39 cellular contexts compared by ENCODE assay signal in the genomic region with DNA sequence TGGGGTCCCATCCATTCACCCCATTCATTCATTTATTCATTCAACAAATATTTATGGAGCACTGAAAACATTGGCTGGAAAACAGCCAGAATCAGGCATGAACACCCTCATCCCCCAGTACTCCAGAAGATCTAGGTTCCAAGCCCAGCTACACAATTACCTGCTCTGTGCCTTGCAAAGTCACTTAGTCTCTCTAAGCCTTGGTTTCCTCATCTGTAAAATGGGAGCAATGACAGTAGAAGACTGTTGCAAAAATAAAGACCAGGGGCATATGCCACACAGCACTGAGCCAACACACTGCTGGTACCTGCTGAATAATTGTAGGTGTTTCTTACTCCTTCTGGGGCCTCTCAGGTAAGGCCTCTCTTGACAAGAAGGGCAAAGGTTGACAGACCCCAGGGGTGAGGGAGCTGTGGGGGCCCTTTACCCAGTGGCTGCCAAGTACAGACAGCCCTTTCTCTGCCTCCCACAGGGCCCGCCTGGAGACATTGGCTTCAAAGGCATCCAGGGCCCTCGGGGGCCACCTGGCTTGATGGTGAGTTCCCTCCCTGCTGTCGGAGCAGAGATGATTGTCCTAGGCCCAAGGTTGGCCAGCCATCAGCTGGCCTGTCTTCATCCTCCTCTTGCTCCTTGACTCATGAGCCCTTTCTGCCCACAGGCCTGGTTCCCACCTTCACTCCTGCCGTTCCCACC. TPM values are rescaled to one million over a fixed set of nuclear protein-coding genes. Genes with fewer than 3 reads are reported as not detected.
A peak's percentile ranks its signal among the peaks of the same experiment; 100 is the strongest.
DNase-seq lines count a peak whose midpoint lies in the region; ATAC-seq and TF ChIP-seq lines count a peak whose summit lies in the region.
"Had no signal": no experiment of that assay in that cellular context is flagged by ENCODE, and none has a peak within 500 bp of the region (broad histone marks: within the 10 kb centered on the region; RNA-seq: fewer than 3 reads in every experiment).

No MANE protein-coding gene starts in this region.

- peak overlapping the region; percentile 48 for H2AK5ac ChIP-seq in neuronal stem cell (ENCODE audit: low read depth, low read length)

- H3K4me1 ChIP-seq in neuronal stem cell (ENCODE audit: control insufficient read depth in 2 of 2, insufficient read depth in 1 of 2, low read depth in 1 of 2, low read length in 2 of 2): peaks cover 0 to 2% of the 10 kb centered on the region in 2 donors
- H3K4me1 ChIP-seq in suprapubic skin: no peaks in the 10 kb centered on the region
- H3K4me1 ChIP-seq: body of pancreas, Caco-2, gastrocnemius medialis, HAP-1, parathyroid adenoma, right atrium auricular region had no signal

- H3K27ac Mint-ChIP-seq in activated CD4-positive, alpha-beta T cell treated with anti-CD3 and anti-CD28 coated beads, Interleukin-2, amount 10 ng/mL, durations not matched to agents 7 days and 5 days: no peak overlapping the region
- H3K27ac Mint-ChIP-seq: CD14-positive monocyte, nephron had no signal

- H3K18ac ChIP-seq in neuronal stem cell (ENCODE audit: low read length): no peak overlapping the region

- H3K79me1 ChIP-seq in neuronal stem cell (ENCODE audit: low read depth, low read length): peaks cover 2% of the 10 kb centered on the region

- H3K4me2 ChIP-seq in neuronal stem cell (ENCODE audit: insufficient read depth, low read length, poor library complexity, severe bottlenecking): no peak overlapping the region
- H3K4me2 ChIP-seq: hepatocyte, PC-9 had no signal

- no CpG with 5 or more reads among the region's 4 CpGs for WGBS in neuronal stem cell (ENCODE audit: extremely low coverage in 2 of 2, insufficient read length in 2 of 2, insufficient replicate concordance in 1 of 2), 2 donors
- 100% methylated on average over 2 of the region's 4 CpGs for WGBS in suprapubic skin

- H4K8ac ChIP-seq in neuronal stem cell (ENCODE audit: low read depth, low read length): no peak overlapping the region

- no peak overlapping the region for H2BK15ac ChIP-seq in neuronal stem cell (ENCODE audit: low read length)

- no peak overlapping the region for H4K91ac ChIP-seq in neuronal stem cell (ENCODE audit: low read depth, low read length, poor library complexity)

- no peak overlapping the region for H3K4ac ChIP-seq in neuronal stem cell (ENCODE audit: low read length)

- CTCF ChIA-PET in activated CD4-positive, alpha-beta T cell treated with anti-CD3 and anti-CD28 coated beads, Interleukin-2, amount 10 ng/mL, durations not matched to agents 7 days and 5 days (lab: Charles Lee): no interaction called here

- peak; percentile 1 for DNase-seq in activated CD4-positive, alpha-beta T cell treated with anti-CD3 and anti-CD28 coated beads for 48 hours
- no peak for DNase-seq in activated CD4-positive, alpha-beta T cell treated with anti-CD3 and anti-CD28 coated beads, Interleukin-2, amount 10 ng/mL, durations not matched to agents 7 days and 5 days
- DNase-seq in activated CD8-positive, alpha-beta memory T cell treated with anti-CD3 and anti-CD28 coated beads, Interleukin-2, amount 50 U/mL, for 48 hours: peak; percentile 22
- DNase-seq in neuronal stem cell (ENCODE audit: low spot score) (no peak), suprapubic skin (ENCODE audit: low spot score in 2 of 2) (peak; percentile 28 to 54), ureter (ENCODE audit: low spot score) (no peak)
- no peak for DNase-seq in effector CD4-positive, alpha-beta T cell
- DNase-seq: activated CD4-positive, alpha-beta T cell treated with anti-CD3 and anti-CD28 coated beads for 1 hour; activated naive CD4-positive, alpha-beta T cell treated with anti-CD3 and anti-CD28 coated beads, Interleukin-2, amount 50 U/mL, for 16 hours; Caco-2; cerebellar nuclear complex; DMS79; gastrocnemius medialis; mammary epithelial cell; mucosa of descending colon; MV-4-11; NCI-H1436 treated with DMSO at 0.1 percent for 48 hours; NCI-H345; NCI-H69; PC-9; stimulated activated CD4-positive, alpha-beta T cell treated with anti-CD3 and anti-CD28 coated beads, Interleukin-12 subunit alpha, Interleukin-12 subunit beta, amount 100 ng/mL, for 4 hours; stimulated activated CD4-positive, alpha-beta T cell treated with anti-CD3 and anti-CD28 coated beads, Interleukin-2, amount 100 ng/mL, for 48 hours; trophoblast cell had no signal

- no peak for TF ChIP-seq CTCF in suprapubic skin (IDR thresholded peaks at IDR 0.05)

- H3K27ac ChIP-seq in neuronal stem cell (replicated peaks; ENCODE audit: low read length) (no peak overlapping the region), suprapubic skin (no peak overlapping the region)
- H3K27ac ChIP-seq: 22Rv1, body of pancreas, dorsolateral prefrontal cortex, gastrocnemius medialis, hepatocyte, parathyroid adenoma, PC-9, right atrium auricular region had no signal

- H2BK12ac ChIP-seq in neuronal stem cell (ENCODE audit: low read length): no peak overlapping the region

- H3K36me3 ChIP-seq in neuronal stem cell (replicated peaks in 1 of 2; ENCODE audit: control insufficient read depth in 2 of 2, insufficient read depth in 2 of 2, low read length in 2 of 2): peaks cover 12 to 33% of the 10 kb centered on the region in 2 donors
- peaks cover 18% of the 10 kb centered on the region for H3K36me3 ChIP-seq in suprapubic skin
- H3K36me3 ChIP-seq: right atrium auricular region had no signal

- peak overlapping the region; percentile 33 for H3K14ac ChIP-seq in neuronal stem cell (ENCODE audit: low read length)

- no peak for TF ChIP-seq POLR2A in suprapubic skin (IDR thresholded peaks at IDR 0.05)

- H3K36me3 Mint-ChIP-seq in activated CD4-positive, alpha-beta T cell treated with anti-CD3 and anti-CD28 coated beads, Interleukin-2, amount 10 ng/mL, durations not matched to agents 7 days and 5 days (ENCODE audit: low read depth): no peaks in the 10 kb centered on the region
- H3K36me3 Mint-ChIP-seq: CD14-positive monocyte had no signal

- POLR2A ChIA-PET in activated CD4-positive, alpha-beta T cell treated with anti-CD3 and anti-CD28 coated beads, Interleukin-2, amount 10 ng/mL, durations not matched to agents 7 days and 5 days (lab: Charles Lee): no interaction called here

- H2AFZ ChIP-seq in neuronal stem cell (ENCODE audit: low read length): no peak overlapping the region
- H2AFZ ChIP-seq: hepatocyte, parathyroid adenoma, PC-9 had no signal

- H3K4me3 ChIP-seq in neuronal stem cell (ENCODE audit: low read length in 2 of 2) (no peak overlapping the region), suprapubic skin (no peak overlapping the region)
- H3K4me3 ChIP-seq: body of pancreas, dorsolateral prefrontal cortex, gastrocnemius medialis, HAP-1, hepatocyte, mucosa of descending colon, PC-9, right atrium auricular region had no signal

- no peaks in the 10 kb centered on the region for H3K27me3 Mint-ChIP-seq in activated CD4-positive, alpha-beta T cell treated with anti-CD3 and anti-CD28 coated beads, Interleukin-2, amount 10 ng/mL, durations not matched to agents 7 days and 5 days

- no peak for ATAC-seq in GM18909 (IDR thresholded peaks at IDR 0.05; ENCODE audit: poor library complexity, unreplicated experiment)
- ATAC-seq: body of pancreas, gastrocnemius medialis, left cardiac atrium, mucosa of descending colon had no signal

- H2BK120ac ChIP-seq in neuronal stem cell (ENCODE audit: low read depth, low read length): peak overlapping the region; percentile 58

- no peak overlapping the region for H2BK5ac ChIP-seq in neuronal stem cell (ENCODE audit: low read length)

- H3K9me3 Mint-ChIP-seq in activated CD4-positive, alpha-beta T cell treated with anti-CD3 and anti-CD28 coated beads, Interleukin-2, amount 10 ng/mL, durations not matched to agents 7 days and 5 days: peaks cover 4% of the 10 kb centered on the region

- H3K4me3 Mint-ChIP-seq in activated CD4-positive, alpha-beta T cell treated with anti-CD3 and anti-CD28 coated beads, Interleukin-2, amount 10 ng/mL, durations not matched to agents 7 days and 5 days: no peak overlapping the region
- H3K4me3 Mint-ChIP-seq: CD14-positive monocyte, nephron had no signal

- H3K9ac ChIP-seq in neuronal stem cell (ENCODE audit: low read depth, low read length, poor library complexity): no peak overlapping the region
- H3K9ac ChIP-seq: parathyroid adenoma had no signal

- H3K4me1 Mint-ChIP-seq in activated CD4-positive, alpha-beta T cell treated with anti-CD3 and anti-CD28 coated beads, Interleukin-2, amount 10 ng/mL, durations not matched to agents 7 days and 5 days: no peaks in the 10 kb centered on the region
- H3K4me1 Mint-ChIP-seq: CD14-positive monocyte had no signal

- TF ChIP-seq EP300 in suprapubic skin (IDR thresholded peaks at IDR 0.05): no peak

- H3K9me3 ChIP-seq in neuronal stem cell (replicated peaks in 1 of 2; ENCODE audit: control insufficient read depth in 2 of 2, insufficient read depth in 1 of 2, low read depth in 1 of 2, low read length in 2 of 2): peaks cover 0 to 10% of the 10 kb centered on the region in 2 donors
- no peaks in the 10 kb centered on the region for H3K9me3 ChIP-seq in suprapubic skin
- H3K9me3 ChIP-seq: body of pancreas, Caco-2, HAP-1, right atrium auricular region had no signal

- H3K23ac ChIP-seq in neuronal stem cell (ENCODE audit: low read depth, low read length, poor library complexity): no peak overlapping the region

- peaks cover 0 to 2% (median 0%) of the 10 kb centered on the region in 3 experiments for H3K27me3 ChIP-seq in neuronal stem cell (ENCODE audit: control insufficient read depth in 3 of 3, insufficient read depth in 3 of 3, low read depth in 1 of 3, low read length in 3 of 3)
- no peaks in the 10 kb centered on the region for H3K27me3 ChIP-seq in suprapubic skin
- H3K27me3 ChIP-seq: body of pancreas, dorsolateral prefrontal cortex, gastrocnemius medialis, hepatocyte, right atrium auricular region had no signal

RNA-seq across cellular contexts. Expression of gene ORM1, which starts 22.6 kb away (rescaled TPM):
- total RNA-seq in activated CD4-positive, alpha-beta T cell treated with anti-CD3 and anti-CD28 coated beads, Interleukin-2, amount 10 ng/mL, durations not matched to agents 7 days and 5 days: not detected
- polyA plus RNA-seq in neuronal stem cell (2013, experiment 1 of 2): not detected
- not detected for polyA plus RNA-seq in neuronal stem cell (2013, experiment 2 of 2)
- total RNA-seq in suprapubic skin (10 to 100 TPM in 1 of 4 donors, not detected in 3; 59.2 TPM), ureter (3.3 TPM)
- total RNA-seq: endothelial cell of umbilical vein; fibroblast of lung; LHCN-M2; mammary epithelial cell; PC-9; right atrium auricular region; T-helper 2 cell treated with Interferon-gamma antibody and Interleukin-4, amounts not matched to agents 100 ng/mL and 5 ng/mL, for 36 hours had no signal
- polyA plus RNA-seq: endothelial cell of umbilical vein, fibroblast of lung, mammary epithelial cell had no signal

RNA-seq across cellular contexts. Expression of gene ORM2, which starts 29.4 kb away (rescaled TPM):
- not detected for total RNA-seq in activated CD4-positive, alpha-beta T cell treated with anti-CD3 and anti-CD28 coated beads, Interleukin-2, amount 10 ng/mL, durations not matched to agents 7 days and 5 days
- polyA plus RNA-seq in neuronal stem cell (2013, experiment 1 of 2): 0.14 TPM
- polyA plus RNA-seq in neuronal stem cell (2013, experiment 2 of 2): 0.08 TPM
- total RNA-seq in suprapubic skin (1 to 10 TPM in 1 of 4 donors, not detected in 3; 9.5 TPM), ureter (not detected)
- total RNA-seq: body of pancreas; endothelial cell of umbilical vein; fibroblast of lung; LHCN-M2; mammary epithelial cell; PC-9; right atrium auricular region; Right ventricle myocardium superior; T-helper 2 cell treated with Interferon-gamma antibody and Interleukin-4, amounts not matched to agents 100 ng/mL and 5 ng/mL, for 36 hours had no signal
- polyA plus RNA-seq: endothelial cell of umbilical vein, fibroblast of lung, mammary epithelial cell had no signal

Comparison
In these comparisons a context has a peak if more than half of its experiments do, and no peak if none do; other contexts are left out.
1. DNase-seq: peak in activated CD4-positive, alpha-beta T cell treated with anti-CD3 and anti-CD28 coated beads for 48 hours (single experiment), activated CD8-positive, alpha-beta memory T cell treated with anti-CD3 and anti-CD28 coated beads, Interleukin-2, amount 50 U/mL, for 48 hours (single experiment) and suprapubic skin (2 of 2); none in activated CD4-positive, alpha-beta T cell treated with anti-CD3 and anti-CD28 coated beads, Interleukin-2, amount 10 ng/mL, durations not matched to agents 7 days and 5 days (single experiment), neuronal stem cell (single experiment), ureter (single experiment) and effector CD4-positive, alpha-beta T cell (single experiment).